In genomic region chr12:123151679-123152454, GRCh38 we compare ENCODE assay signal across 8 cellular contexts. TPM values are rescaled to one million over a fixed set of nuclear protein-coding genes. Genes with fewer than 3 reads are reported as not detected.
A peak's percentile ranks its signal among the peaks of the same experiment; 100 is the strongest.
DNase-seq lines count a peak whose midpoint lies in the region; ATAC-seq and TF ChIP-seq lines count a peak whose summit lies in the region.

No MANE protein-coding gene starts in this region.

- CTCF ChIA-PET in SK-N-SH (lab: Yijun Ruan, JAX), result interaction anchor here (0.6 to 3.4 kb wide), 9 partner anchors 10 to 291 kb away, joined by 3 to 15 read pairs (median 4); partner anchors contain the start of gene OGFOD2
- CTCF ChIA-PET in activated CD8-positive, alpha-beta T cell treated with anti-CD3 and anti-CD28 coated beads, Interleukin-2, amount 10 ng/mL, durations not matched to agents 7 days and 5 days (lab: Charles Lee), result interaction anchor here (1.0 to 3.4 kb wide), 10 partner anchors 9 to 109 kb away, joined by 3 to 25 read pairs (median 4); no protein-coding TSS in a partner anchor

- H3F3A ChIP-seq in SK-N-SH (replicated peaks; ENCODE audit: insufficient read depth), result peaks cover 16% of the 10 kb centered on the region

- peak overlapping the region; percentile 86 for H2AFZ ChIP-seq in SK-N-SH (ENCODE audit: low read depth)

- POLR2A ChIA-PET in SK-N-SH (lab: Yijun Ruan, JAX), result interaction anchor here (0.7 to 1.5 kb wide), 2 partner anchors 9 to 81 kb away, joined by 3 to 5 read pairs; partner anchors contain the start of gene MPHOSPH9
- POLR2A ChIA-PET in activated CD8-positive, alpha-beta T cell treated with anti-CD3 and anti-CD28 coated beads, Interleukin-2, amount 10 ng/mL, durations not matched to agents 7 days and 5 days (lab: Charles Lee), result interaction anchor here (0.7 to 3.3 kb wide), 10 partner anchors 9 to 115 kb away, joined by 3 to 18 read pairs (median 4); partner anchors contain the start of genes MPHOSPH9 and MTRFR

- intact Hi-C loops in stomach (cut with DNase I; ENCODE audit: low total_unique reads), result loop anchor here (10.0 kb wide), 1 partner anchor 177 kb away; the partner anchor contains the start of gene OGFOD2

- peaks cover 14% of the 10 kb centered on the region; the same call in 1 of the 2 replicates for H3K79me2 ChIP-seq in SK-N-SH (ENCODE audit: insufficient read depth)

- H3K4me3 ChIP-seq in SK-N-SH (ENCODE audit: low read depth in 2 of 2, low read length in 1 of 2), result peak overlapping the region; percentile 72 to 82
- H3K4me3 ChIP-seq in iPS-20b (ENCODE audit: low read length), result peak overlapping the region; percentile 72
- peak overlapping the region; percentile 67 to 87 (median 76) for H3K4me3 ChIP-seq in stomach

- H3K27ac Mint-ChIP-seq in activated CD8-positive, alpha-beta T cell treated with anti-CD3 and anti-CD28 coated beads, Interleukin-2, amount 10 ng/mL, durations not matched to agents 7 days and 5 days, result peak overlapping the region; percentile 75

- H3K36me3 Mint-ChIP-seq in activated CD8-positive, alpha-beta T cell treated with anti-CD3 and anti-CD28 coated beads, Interleukin-2, amount 10 ng/mL, durations not matched to agents 7 days and 5 days (ENCODE audit: low read depth), result peaks cover 31% of the 10 kb centered on the region

- H3K27ac ChIP-seq in SK-N-SH (ENCODE audit: low read depth in 2 of 2, low read length in 1 of 2) (no peak overlapping the region; a peak in 1 of 4 replicates), iPS-20b (ENCODE audit: low read length) (no peak overlapping the region), stomach (peak overlapping the region; percentile 85 to 92 (median 87))

- H3K9me3 ChIP-seq in SK-N-SH (no peaks in the 10 kb centered on the region), iPS-20b (ENCODE audit: insufficient read depth, low read depth, low read length) (no peaks in the 10 kb centered on the region), stomach (no peaks in the 10 kb centered on the region)

- H3K4me1 ChIP-seq in SK-N-SH (ENCODE audit: control insufficient read depth in 1 of 2, insufficient read depth in 2 of 2, low read depth in 1 of 2, low read length in 1 of 2) (peaks cover 0 to 19% of the 10 kb centered on the region in 2 experiments; a peak in 1 of 4 replicates), iPS-20b (ENCODE audit: insufficient read depth, low read length) (peaks cover 28% of the 10 kb centered on the region), stomach (peaks cover 11 to 47% (median 33%) of the 10 kb centered on the region in 4 donors)

- TF ChIP-seq CTCF in SK-N-SH (IDR thresholded peaks at IDR 0.05) (no peak), stomach (IDR thresholded peaks at IDR 0.05) (no peak)

- TF ChIP-seq RAD21 in SK-N-SH (IDR thresholded peaks at IDR 0.05; ENCODE audit: low read length), result no peak

- H3K27me3 Mint-ChIP-seq in activated CD8-positive, alpha-beta T cell treated with anti-CD3 and anti-CD28 coated beads, Interleukin-2, amount 10 ng/mL, durations not matched to agents 7 days and 5 days (ENCODE audit: low read depth), result peaks cover 10% of the 10 kb centered on the region

- peak overlapping the region; percentile 75 for H3K9ac ChIP-seq in SK-N-SH
- peak overlapping the region; percentile 48; the same call in 1 of the 2 replicates for H3K9ac ChIP-seq in iPS-20b (ENCODE audit: low read depth, low read length)

- peak overlapping the region; percentile 78 for H3K4me3 Mint-ChIP-seq in activated CD8-positive, alpha-beta T cell treated with anti-CD3 and anti-CD28 coated beads, Interleukin-2, amount 10 ng/mL, durations not matched to agents 7 days and 5 days

- no peaks in the 10 kb centered on the region for H4K20me1 ChIP-seq in SK-N-SH (ENCODE audit: insufficient read depth)

- whole genome bisulfite sequencing in SK-N-SH (ENCODE audit: low lambda C conversion rate), result 93% methylated on average over 19 of the region's 24 CpGs
- 64 to 78% (median 76%) methylated on average over 20 to 24 of the region's 24 CpGs for WGBS in stomach, 5 donors

- peak overlapping the region; percentile 85 for H3K4me2 ChIP-seq in SK-N-SH

- ATAC-seq in SK-N-SH treated with all-trans-retinoic acid at 6 μM for 48 hours, result no peak
- no peak for ATAC-seq in activated CD8-positive, alpha-beta T cell treated with anti-CD3 and anti-CD28 coated beads, Interleukin-2, amount 10 ng/mL, durations not matched to agents 7 days and 5 days
- no peak for ATAC-seq in GM18498 (IDR thresholded peaks at IDR 0.05; ENCODE audit: unreplicated experiment)
- no peak for ATAC-seq in GM18858 (IDR thresholded peaks at IDR 0.05; ENCODE audit: unreplicated experiment)

- TF ChIP-seq EP300 in SK-N-SH (IDR thresholded peaks at IDR 0.05; ENCODE audit: borderline replicate concordance in 1 of 2, low read depth in 1 of 2, low read length in 1 of 2) (no peak), stomach (IDR thresholded peaks at IDR 0.05) (no peak)

- H3K36me3 ChIP-seq in SK-N-SH (replicated peaks in 1 of 2; ENCODE audit: control insufficient read depth in 1 of 2, insufficient read depth in 2 of 2, low read length in 1 of 2) (peaks cover 23 to 29% of the 10 kb centered on the region in 2 experiments), iPS-20b (ENCODE audit: insufficient read depth, low read depth, low read length) (peaks cover 8% of the 10 kb centered on the region), stomach (peaks cover 0 to 8% (median 0%) of the 10 kb centered on the region in 4 donors)

- H3K4me1 Mint-ChIP-seq in activated CD8-positive, alpha-beta T cell treated with anti-CD3 and anti-CD28 coated beads, Interleukin-2, amount 10 ng/mL, durations not matched to agents 7 days and 5 days (ENCODE audit: low read depth), result peaks cover 37% of the 10 kb centered on the region

- TF ChIP-seq POLR2A in stomach (IDR thresholded peaks at IDR 0.05), result no peak

- H3K27me3 ChIP-seq in SK-N-SH (ENCODE audit: insufficient read depth) (no peaks in the 10 kb centered on the region), iPS-20b (ENCODE audit: insufficient read depth, low read length) (peaks cover 49% of the 10 kb centered on the region), stomach (peaks cover 0 to 9% (median 0%) of the 10 kb centered on the region in 3 donors)

- DNase-seq in SK-N-SH (no peak), stomach (no peak)
- peak; percentile 26 for DNase-seq in activated CD8-positive, alpha-beta T cell treated with anti-CD3 and anti-CD28 coated beads, Interleukin-2, amount 10 ng/mL, durations not matched to agents 7 days and 5 days
- DNase-seq in stimulated activated CD4-positive, alpha-beta T cell treated with anti-CD3 and anti-CD28 coated beads, Interleukin-15, amount 100 ng/mL, for 24 hours, result no peak

- H3K9me3 Mint-ChIP-seq in activated CD8-positive, alpha-beta T cell treated with anti-CD3 and anti-CD28 coated beads, Interleukin-2, amount 10 ng/mL, durations not matched to agents 7 days and 5 days (ENCODE audit: insufficient read depth), result no peaks in the 10 kb centered on the region

- H3K9me2 ChIP-seq in SK-N-SH, result no peaks in the 10 kb centered on the region

TF ChIP-seq in SK-N-SH, 30 proteins besides CTCF, POLR2A, EP300 and RAD21 (continues in another document):
- TF ChIP-seq RFX5 (IDR thresholded peaks at IDR 0.05; ENCODE audit: low read length) (no peak), GATA2 (CRISPR knock-in tag; IDR thresholded peaks at IDR 0.05) (no peak), ELF1 (IDR thresholded peaks at IDR 0.05) (no peak), FOSL2 (IDR thresholded peaks at IDR 0.05; ENCODE audit: borderline replicate concordance, low read depth) (no peak), NRF1 (IDR thresholded peaks at IDR 0.05; ENCODE audit: low read depth, low read length) (no peak)
- TF ChIP-seq, protein P1, sequence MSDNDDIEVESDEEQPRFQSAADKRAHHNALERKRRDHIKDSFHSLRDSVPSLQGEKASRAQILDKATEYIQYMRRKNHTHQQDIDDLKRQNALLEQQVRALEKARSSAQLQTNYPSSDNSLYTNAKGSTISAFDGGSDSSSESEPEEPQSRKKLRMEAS (IDR thresholded peaks at IDR 0.05; ENCODE audit: low read depth), result no peak
- TF ChIP-seq, protein P2, sequence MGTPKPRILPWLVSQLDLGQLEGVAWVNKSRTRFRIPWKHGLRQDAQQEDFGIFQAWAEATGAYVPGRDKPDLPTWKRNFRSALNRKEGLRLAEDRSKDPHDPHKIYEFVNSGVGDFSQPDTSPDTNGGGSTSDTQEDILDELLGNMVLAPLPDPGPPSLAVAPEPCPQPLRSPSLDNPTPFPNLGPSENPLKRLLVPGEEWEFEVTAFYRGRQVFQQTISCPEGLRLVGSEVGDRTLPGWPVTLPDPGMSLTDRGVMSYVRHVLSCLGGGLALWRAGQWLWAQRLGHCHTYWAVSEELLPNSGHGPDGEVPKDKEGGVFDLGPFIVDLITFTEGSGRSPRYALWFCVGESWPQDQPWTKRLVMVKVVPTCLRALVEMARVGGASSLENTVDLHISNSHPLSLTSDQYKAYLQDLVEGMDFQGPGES (IDR thresholded peaks at IDR 0.05; ENCODE audit: low read depth, low read length), result no peak

TF ChIP-seq in SK-N-SH treated with all-trans-retinoic acid at 6 μM for 48 hours, 23 proteins besides CTCF, POLR2A, EP300 and RAD21 (continues in another document):
- TF ChIP-seq SNAI2 (CRISPR knock-in tag; IDR thresholded peaks at IDR 0.05) (no peak), RARB (CRISPR knock-in tag; IDR thresholded peaks at IDR 0.05) (no peak), ESRRG (CRISPR knock-in tag; IDR thresholded peaks at IDR 0.05) (no peak), ZC3H10 (CRISPR knock-in tag; IDR thresholded peaks at IDR 0.05) (no peak), ZNF70 (CRISPR knock-in tag; IDR thresholded peaks at IDR 0.05) (no peak)
- TF ChIP-seq, protein P3, sequence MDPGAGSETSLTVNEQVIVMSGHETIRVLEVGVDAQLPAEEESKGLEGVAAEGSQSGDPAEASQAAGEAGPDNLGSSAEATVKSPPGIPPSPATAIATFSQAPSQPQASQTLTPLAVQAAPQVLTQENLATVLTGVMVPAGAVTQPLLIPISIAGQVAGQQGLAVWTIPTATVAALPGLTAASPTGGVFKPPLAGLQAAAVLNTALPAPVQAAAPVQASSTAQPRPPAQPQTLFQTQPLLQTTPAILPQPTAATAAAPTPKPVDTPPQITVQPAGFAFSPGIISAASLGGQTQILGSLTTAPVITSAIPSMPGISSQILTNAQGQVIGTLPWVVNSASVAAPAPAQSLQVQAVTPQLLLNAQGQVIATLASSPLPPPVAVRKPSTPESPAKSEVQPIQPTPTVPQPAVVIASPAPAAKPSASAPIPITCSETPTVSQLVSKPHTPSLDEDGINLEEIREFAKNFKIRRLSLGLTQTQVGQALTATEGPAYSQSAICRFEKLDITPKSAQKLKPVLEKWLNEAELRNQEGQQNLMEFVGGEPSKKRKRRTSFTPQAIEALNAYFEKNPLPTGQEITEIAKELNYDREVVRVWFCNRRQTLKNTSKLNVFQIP (CRISPR knock-in tag; IDR thresholded peaks at IDR 0.05; ENCODE audit: borderline replicate concordance, low read depth), result no peak

RNA-seq across cellular contexts. Expression of gene PITPNM2, which starts 1.0 kb away (rescaled TPM):
- polyA plus RNA-seq in SK-N-SH (2012; rRNA removed) (2.6 and 3.7 TPM in 2 replicates), stomach (1 to 10 TPM; 1.8 to 5.9 (median 4.6) TPM)
- 1.3 and 2.0 TPM in 2 replicates for polyA plus RNA-seq in SK-N-SH (2012; cell fraction: cytosol; rRNA removed)
- 12.7 and 16.1 TPM in 2 replicates for polyA plus RNA-seq in SK-N-SH (2012; cell fraction: nucleus; rRNA removed)
- total RNA-seq in activated CD8-positive, alpha-beta T cell treated with anti-CD3 and anti-CD28 coated beads, Interleukin-2, amount 10 ng/mL, durations not matched to agents 7 days and 5 days, result 10 to 100 TPM; 17.7 to 18.3 TPM
- total RNA-seq in stomach, result 10 to 100 TPM in 3 of 5 donors, 1 to 10 TPM in 2; 5.2 to 28.1 (median 13.4) TPM

Comparison
In these comparisons a context has a peak if more than half of its experiments do, and no peak if none do; other contexts are left out.
1. H3K27ac ChIP-seq: peak in stomach (5 of 5); none in SK-N-SH (0 of 2) and iPS-20b (single experiment).
2. Peak in every context shown above with its lines, with median percentiles within 50 percentile points of each other: H3K4me3 ChIP-seq.